15 cellular contexts compared by ENCODE assay signal in the genomic region with DNA sequence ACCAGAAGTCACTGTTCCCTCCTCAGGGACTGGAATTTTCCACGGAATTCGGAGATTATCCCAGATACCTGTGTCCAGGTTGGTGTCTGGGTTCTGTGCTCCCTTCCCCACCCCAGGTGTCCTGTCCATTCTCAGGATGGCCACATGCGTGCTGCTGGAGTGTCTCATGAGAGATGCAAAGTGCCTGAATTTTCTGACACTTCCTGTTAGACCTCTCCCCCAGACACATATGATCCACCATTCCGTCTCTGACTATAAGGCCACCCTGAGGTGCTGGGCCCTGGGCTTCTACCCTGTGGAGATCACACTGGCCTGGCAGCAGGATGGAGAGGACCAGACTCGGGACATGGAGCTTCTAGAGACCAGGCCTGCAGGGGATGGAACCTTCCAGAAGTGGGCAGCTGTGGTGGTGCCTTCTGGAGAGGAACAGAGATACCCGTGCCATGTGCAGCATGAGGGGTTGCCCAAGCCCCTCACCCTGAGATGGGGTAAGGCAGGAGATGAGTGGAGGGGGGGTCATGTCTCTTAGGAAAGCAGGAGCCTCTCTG. TPM values are rescaled to one million over a fixed set of nuclear protein-coding genes. Genes with fewer than 3 reads are reported as not detected.
DNase-seq lines count a peak whose midpoint lies in the region; ATAC-seq and TF ChIP-seq lines count a peak whose summit lies in the region.
"Had no signal": no experiment of that assay in that cellular context is flagged by ENCODE, and none has a peak within 500 bp of the region (broad histone marks: within the 10 kb centered on the region; RNA-seq: fewer than 3 reads in every experiment).

No MANE protein-coding gene starts in this region.

- ATAC-seq in CD4-positive, CD25-positive, alpha-beta regulatory T cell (ENCODE audit: low read depth in 2 of 2) = no peak
- ATAC-seq in activated CD8-positive, alpha-beta T cell treated with anti-CD3 and anti-CD28 coated beads for 36 hours = no peak
- ATAC-seq in GM21786 (IDR thresholded peaks at IDR 0.05; ENCODE audit: unreplicated experiment) (no peak), HG03442 (IDR thresholded peaks at IDR 0.05; ENCODE audit: unreplicated experiment) (no peak)
- ATAC-seq: PC-3 had no signal

- intact Hi-C loops in activated CD8-positive, alpha-beta T cell treated with anti-CD3 and anti-CD28 coated beads for 36 hours (cut with micrococcal nuclease) = no loop called here

- no peaks in the 10 kb centered on the region for H3K9me3 ChIP-seq in CD4-positive, CD25-positive, alpha-beta regulatory T cell (ENCODE audit: control insufficient read depth in 2 of 2, low read length in 2 of 2)
- H3K9me3 ChIP-seq: left lung, thyroid gland had no signal

- H3K27ac Mint-ChIP-seq in T-helper 2 cell treated with Interferon-gamma antibody and Interleukin-4, amounts not matched to agents 5 μg/mL and 100 μg/mL, for 36 hours = peak overlapping the region; percentile 53
- peak overlapping the region; percentile 7 to 98 (median 62) for H3K27ac Mint-ChIP-seq in CD4-positive, CD25-positive, alpha-beta regulatory T cell
- peak overlapping the region; percentile 99 for H3K27ac Mint-ChIP-seq in activated CD8-positive, alpha-beta T cell treated with anti-CD3 and anti-CD28 coated beads for 36 hours
- H3K27ac Mint-ChIP-seq in immature natural killer cell = peak overlapping the region in 4 of 6 donors; percentile 43 to 99 (median 78)

- H3K4me1 ChIP-seq in CD4-positive, CD25-positive, alpha-beta regulatory T cell (ENCODE audit: control insufficient read depth, insufficient read depth, low read length, poor library complexity, severe bottlenecking) = peaks cover 20% of the 10 kb centered on the region

- H3K27ac ChIP-seq in CD4-positive, CD25-positive, alpha-beta regulatory T cell (ENCODE audit: insufficient read depth, low read length, poor library complexity, severe bottlenecking) = peak overlapping the region; percentile 96

- H3K27me3 Mint-ChIP-seq in T-helper 2 cell treated with Interferon-gamma antibody and Interleukin-4, amounts not matched to agents 5 μg/mL and 100 μg/mL, for 36 hours (ENCODE audit: low read depth) = no peaks in the 10 kb centered on the region
- H3K27me3 Mint-ChIP-seq in CD4-positive, CD25-positive, alpha-beta regulatory T cell = no peaks in the 10 kb centered on the region
- no peaks in the 10 kb centered on the region for H3K27me3 Mint-ChIP-seq in activated CD8-positive, alpha-beta T cell treated with anti-CD3 and anti-CD28 coated beads for 36 hours
- H3K27me3 Mint-ChIP-seq in immature natural killer cell (ENCODE audit: low read depth in 3 of 3) = peaks cover 0 to 13% (median 2%) of the 10 kb centered on the region in 3 donors
- H3K27me3 Mint-ChIP-seq: activated naive CD8-positive, alpha-beta T cell treated with anti-CD3 and anti-CD28 coated beads, Interleukin-2, amount 10 ng/mL, durations not matched to agents 7 days and 5 days had no signal

- no peaks in the 10 kb centered on the region for H3K9me3 Mint-ChIP-seq in T-helper 2 cell treated with Interferon-gamma antibody and Interleukin-4, amounts not matched to agents 5 μg/mL and 100 μg/mL, for 36 hours
- H3K9me3 Mint-ChIP-seq in CD4-positive, CD25-positive, alpha-beta regulatory T cell = no peaks in the 10 kb centered on the region
- H3K9me3 Mint-ChIP-seq in activated CD8-positive, alpha-beta T cell treated with anti-CD3 and anti-CD28 coated beads for 36 hours = no peaks in the 10 kb centered on the region
- no peaks in the 10 kb centered on the region for H3K9me3 Mint-ChIP-seq in immature natural killer cell
- H3K9me3 Mint-ChIP-seq: activated naive CD8-positive, alpha-beta T cell treated with anti-CD3 and anti-CD28 coated beads, Interleukin-2, amount 10 ng/mL, durations not matched to agents 7 days and 5 days had no signal

- H3K4me3 ChIP-seq in CD4-positive, CD25-positive, alpha-beta regulatory T cell (ENCODE audit: low read depth, low read length) = peak overlapping the region; percentile 82

- peaks cover 31% of the 10 kb centered on the region for H3K4me1 Mint-ChIP-seq in T-helper 2 cell treated with Interferon-gamma antibody and Interleukin-4, amounts not matched to agents 5 μg/mL and 100 μg/mL, for 36 hours (ENCODE audit: low read depth)
- peaks cover 0 to 25% (median 12%) of the 10 kb centered on the region in 4 donors for H3K4me1 Mint-ChIP-seq in CD4-positive, CD25-positive, alpha-beta regulatory T cell
- peaks cover 44% of the 10 kb centered on the region for H3K4me1 Mint-ChIP-seq in activated CD8-positive, alpha-beta T cell treated with anti-CD3 and anti-CD28 coated beads for 36 hours (ENCODE audit: low read depth)
- peaks cover 13 to 25% of the 10 kb centered on the region in 2 donors for H3K4me1 Mint-ChIP-seq in immature natural killer cell

- no peak for DNase-seq in T-helper 2 cell treated with Interferon-gamma antibody and Interleukin-4, amounts not matched to agents 5 μg/mL and 100 μg/mL, for 36 hours (ENCODE audit: low spot score)
- no peak for DNase-seq in T-helper 2 cell
- DNase-seq in CD4-positive, CD25-positive, alpha-beta regulatory T cell = no peak
- no peak for DNase-seq in activated CD8-positive, alpha-beta T cell treated with anti-CD3 and anti-CD28 coated beads for 36 hours
- DNase-seq in immature natural killer cell = no peak
- DNase-seq in effector CD4-positive, alpha-beta T cell = no peak
- DNase-seq: activated naive CD8-positive, alpha-beta T cell treated with anti-CD3 and anti-CD28 coated beads, Interleukin-2, amount 10 ng/mL, durations not matched to agents 7 days and 5 days; dermis blood vessel endothelial cell; GOT3; left lung; NCI-H1417; PC-3; thyroid gland had no signal

- no peaks in the 10 kb centered on the region for H3K36me3 ChIP-seq in CD4-positive, CD25-positive, alpha-beta regulatory T cell (ENCODE audit: control insufficient read depth, insufficient read depth, low read length)
- H3K36me3 ChIP-seq: left lung, thyroid gland had no signal

- CTCF ChIA-PET in activated CD8-positive, alpha-beta T cell treated with anti-CD3 and anti-CD28 coated beads for 36 hours (lab: Charles Lee) = no interaction called here

- peaks cover 13% of the 10 kb centered on the region for H3K36me3 Mint-ChIP-seq in T-helper 2 cell treated with Interferon-gamma antibody and Interleukin-4, amounts not matched to agents 5 μg/mL and 100 μg/mL, for 36 hours (ENCODE audit: low read depth)
- H3K36me3 Mint-ChIP-seq in CD4-positive, CD25-positive, alpha-beta regulatory T cell = peaks cover 9% of the 10 kb centered on the region
- peaks cover 22% of the 10 kb centered on the region for H3K36me3 Mint-ChIP-seq in activated CD8-positive, alpha-beta T cell treated with anti-CD3 and anti-CD28 coated beads for 36 hours (ENCODE audit: low read depth)
- no peaks in the 10 kb centered on the region for H3K36me3 Mint-ChIP-seq in immature natural killer cell

- peak overlapping the region; percentile 85 for H3K4me3 Mint-ChIP-seq in T-helper 2 cell treated with Interferon-gamma antibody and Interleukin-4, amounts not matched to agents 5 μg/mL and 100 μg/mL, for 36 hours
- H3K4me3 Mint-ChIP-seq in CD4-positive, CD25-positive, alpha-beta regulatory T cell = peak overlapping the region in 3 of 4 donors; percentile 87 to 95 (median 92)
- peak overlapping the region; percentile 90 for H3K4me3 Mint-ChIP-seq in activated CD8-positive, alpha-beta T cell treated with anti-CD3 and anti-CD28 coated beads for 36 hours
- H3K4me3 Mint-ChIP-seq in immature natural killer cell = peak overlapping the region in 4 of 5 donors; percentile 34 to 98 (median 88)

- H3K27me3 ChIP-seq in CD4-positive, CD25-positive, alpha-beta regulatory T cell (ENCODE audit: control insufficient read depth, insufficient read depth, low read length) = no peaks in the 10 kb centered on the region
- H3K27me3 ChIP-seq: left lung, thyroid gland had no signal

- no peak for TF ChIP-seq CTCF in activated CD8-positive, alpha-beta T cell treated with anti-CD3 and anti-CD28 coated beads for 36 hours (IDR thresholded peaks at IDR 0.05)

- POLR2A ChIA-PET in activated CD8-positive, alpha-beta T cell treated with anti-CD3 and anti-CD28 coated beads for 36 hours (lab: Charles Lee) = interaction anchor here (0.7 to 1.3 kb wide), 3 partner anchors 14 to 39 kb away, joined by 3 to 4 read pairs (median 3); a partner anchor contains a TSS

RNA-seq across cellular contexts. Expression of a gene that starts 14.4 kb away (rescaled TPM):
- 2,388 TPM for total RNA-seq in CD4-positive, CD25-positive, alpha-beta regulatory T cell
- 1,000 to 10,000 TPM; 3,137 to 5,572 (median 4,009) TPM for polyA plus RNA-seq in CD4-positive, CD25-positive, alpha-beta regulatory T cell
- total RNA-seq in activated CD8-positive, alpha-beta T cell treated with anti-CD3 and anti-CD28 coated beads for 36 hours = 1,000 to 10,000 TPM; 1,275 to 1,335 TPM
- polyA plus RNA-seq in immature natural killer cell = 1,000 to 10,000 TPM; 2,780 to 4,438 (median 4,182) TPM
